Comparison of ENCODE assay signal across 10 cellular contexts in genomic region chrX:153921511-153922285, GRCh38. TPM values are rescaled to one million over a fixed set of nuclear protein-coding genes. Genes with fewer than 3 reads are reported as not detected.
DNase-seq lines count a peak whose midpoint lies in the region; ATAC-seq, FAIRE-seq and TF ChIP-seq lines count a peak whose summit lies in the region.
"Had no signal": no experiment of that assay in that cellular context is flagged by ENCODE, and none has a peak within 500 bp of the region (broad histone marks: within the 10 kb centered on the region; RNA-seq: fewer than 3 reads in every experiment).

No MANE protein-coding gene starts in this region.

- FAIRE-seq in HepG2 (lab: Jason Lieb, UNC): no peak

- in situ Hi-C loops in HepG2 (cut with HindIII; ENCODE audit: extremely low pct_ligation_motif_present, low pct_unique_long_range_greater_than_20kb): no loop called here

- H2AFZ ChIP-seq in HepG2 (ENCODE audit: low read length): no peak overlapping the region

- H3K36me3 ChIP-seq in left ventricle myocardium inferior (no peaks in the 10 kb centered on the region), WERI-Rb-1 (peaks cover 8% of the 10 kb centered on the region), HepG2 (replicated peaks in 1 of 2; ENCODE audit: control insufficient read depth in 1 of 2, insufficient read depth in 2 of 2, low read length in 2 of 2) (no peaks in the 10 kb centered on the region), uterus (no peaks in the 10 kb centered on the region)

- intact Hi-C loops in left ventricle myocardium inferior (cut with micrococcal nuclease): no loop called here
- intact Hi-C loops in left ventricle myocardium superior (cut with micrococcal nuclease): no loop called here
- intact Hi-C loops in HepG2 (cut with micrococcal nuclease; ENCODE audit: unreplicated experiment): no loop called here
- intact Hi-C loops in uterus (cut with DNase I; ENCODE audit: low total_unique reads): no loop called here

- TF ChIP-seq EP300 in HepG2 (IDR thresholded peaks at IDR 0.05; ENCODE audit: low read depth in 2 of 2, low read length in 2 of 2) (no peak), HepG2 (CRISPR knock-in tag; IDR thresholded peaks at IDR 0.05; ENCODE audit: borderline replicate concordance) (no peak)

- peak overlapping the region; percentile 97 for H3K27ac ChIP-seq in left ventricle myocardium inferior (replicated peaks)
- peak overlapping the region; percentile 92 for H3K27ac ChIP-seq in WERI-Rb-1
- H3K27ac ChIP-seq in HepG2 (ENCODE audit: extremely low read length, insufficient read depth, low read length): no peak overlapping the region
- H3K27ac ChIP-seq in uterus: peak overlapping the region; percentile 33 to 70

- DNase-seq in left ventricle myocardium inferior (no peak), left ventricle myocardium superior (no peak), WERI-Rb-1 (peak; percentile 85), HepG2 (ENCODE audit: low spot score) (no peak), uterus (peak in 1 of 2 donors; percentile 48), RPMI8226 (no peak), SW 1271 (lab: John Stamatoyannopoulos, UW) (no peak)
- DNase-seq in stimulated activated naive CD4-positive, alpha-beta T cell treated with Interleukin-2 at 50 U/mL for 16 hours (lab: John Stamatoyannopoulos, UW): no peak
- DNase-seq: SHP77 had no signal

- no peaks in the 10 kb centered on the region for H4K20me1 ChIP-seq in HepG2 (ENCODE audit: insufficient read depth, low read length)

- TF ChIP-seq POLR2A in HepG2 (IDR thresholded peaks at IDR 0.05; ENCODE audit: insufficient read depth in 1 of 2, low read depth in 2 of 2, low read length in 2 of 2) (no peak), uterus (IDR thresholded peaks at IDR 0.05) (no peak)

- no peak for ATAC-seq in left ventricle myocardium superior
- ATAC-seq in HepG2: peak; percentile 45
- ATAC-seq: left lobe of liver had no signal

- peak overlapping the region; percentile 23; the same call in 1 of the 2 replicates for H3K4me2 ChIP-seq in HepG2 (ENCODE audit: low read depth, low read length)

- H3K4me1 ChIP-seq in left ventricle myocardium inferior: peaks cover 52% of the 10 kb centered on the region
- peaks cover 50% of the 10 kb centered on the region for H3K4me1 ChIP-seq in HepG2 (ENCODE audit: insufficient read depth, low read length)
- H3K4me1 ChIP-seq in uterus: peaks cover 0 to 4% of the 10 kb centered on the region in 2 donors

- no peaks in the 10 kb centered on the region for H3K27me3 ChIP-seq in left ventricle myocardium inferior (ENCODE audit: low read depth)
- H3K27me3 ChIP-seq in WERI-Rb-1 (ENCODE audit: insufficient read depth, low read depth, severe bottlenecking): peaks cover 15% of the 10 kb centered on the region
- no peaks in the 10 kb centered on the region; a peak in 2 of 5 replicates for H3K27me3 ChIP-seq in HepG2 (ENCODE audit: control insufficient read depth in 1 of 2, insufficient read depth in 2 of 2, low read length in 2 of 2)
- no peaks in the 10 kb centered on the region for H3K27me3 ChIP-seq in uterus

- TF ChIP-seq RAD21 in HepG2 (CRISPR knock-in tag; IDR thresholded peaks at IDR 0.05): no peak

- POLR2A ChIA-PET in HepG2 (lab: Yijun Ruan, JAX): no interaction called here

- WGBS in HepG2 (ENCODE audit: low lambda C conversion rate): 20% methylated on average over 1 of the region's 36 CpGs

- no peaks in the 10 kb centered on the region for H3K9me3 ChIP-seq in left ventricle myocardium inferior (replicated peaks)
- H3K9me3 ChIP-seq in WERI-Rb-1 (ENCODE audit: severe bottlenecking): no peaks in the 10 kb centered on the region
- no peaks in the 10 kb centered on the region for H3K9me3 ChIP-seq in HepG2 (ENCODE audit: low read length)
- H3K9me3 ChIP-seq in uterus: no peaks in the 10 kb centered on the region

- CTCF ChIA-PET in HepG2 (lab: Yijun Ruan, JAX; ENCODE audit: low intra/inter-chr PET ratio, low total read pairs): interaction anchor here (4.4 kb wide), 1 partner anchor 25 kb away, joined by 29 read pairs; no protein-coding TSS in a partner anchor

- no TSS peak for BruUV-seq in HepG2 (replicated peaks; lab: Mats Ljungman, UMichigan)

- no peaks in the 10 kb centered on the region for H3K79me2 ChIP-seq in HepG2 (ENCODE audit: insufficient read depth, low read length)

- peak overlapping the region; percentile 43 for H3K4me3 ChIP-seq in left ventricle myocardium inferior
- peak overlapping the region; percentile 46 for H3K4me3 ChIP-seq in WERI-Rb-1 (ENCODE audit: low read depth, low read length)
- no peak overlapping the region for H3K4me3 ChIP-seq in HepG2 (replicated peaks in 1 of 3; ENCODE audit: insufficient read depth in 1 of 3, low read depth in 2 of 3, low read length in 3 of 3)
- peak overlapping the region in 1 of 2 donors; percentile 7 for H3K4me3 ChIP-seq in uterus

- TF ChIP-seq CTCF in left ventricle myocardium inferior (IDR thresholded peaks at IDR 0.05; ENCODE audit: borderline replicate concordance) (no peak), WERI-Rb-1 (IDR thresholded peaks at IDR 0.05; ENCODE audit: low read depth, low read length) (peak; percentile 1; the same call in 1 of the 2 replicates), HepG2 (CRISPR knock-in tag; IDR thresholded peaks at IDR 0.05) (no peak; the same call in 1 of the 2 replicates), uterus (IDR thresholded peaks at IDR 0.05) (no peak)

- no peak overlapping the region for H3K9ac ChIP-seq in HepG2 (ENCODE audit: insufficient read depth, low read depth, low read length)

RNA-seq across cellular contexts. Expression of gene ARHGAP4, which starts 4.4 kb away (rescaled TPM):
- 10.0 TPM for total RNA-seq in left ventricle myocardium inferior
- total RNA-seq in left ventricle myocardium superior: 10.0 TPM
- 0.64 TPM in 1 of 2 replicates, not detected in the other for total RNA-seq in HepG2 (2016; rRNA removed; fragmentation: Illumina TruSeq; extraction: Trizol)
- total RNA-seq in HepG2 (2016; cell fraction: cytosol; rRNA removed; fragmentation: Illumina TruSeq; extraction: Trizol; ENCODE audit: low read depth): not detected in 2 replicates
- 0.22 TPM in 1 of 2 replicates, not detected in the other for total RNA-seq in HepG2 (2016; cell fraction: insoluble cytoplasmic fraction; rRNA removed; fragmentation: Illumina TruSeq; extraction: Trizol)
- 0.28 TPM in 1 of 2 replicates, not detected in the other for total RNA-seq in HepG2 (2016; cell fraction: membrane; rRNA removed; fragmentation: Illumina TruSeq; extraction: Trizol)
- total RNA-seq in HepG2 (2016; cell fraction: nucleus; rRNA removed; fragmentation: Illumina TruSeq; extraction: Trizol): 0.41 TPM in 1 of 2 replicates, not detected in the other
- polyA plus RNA-seq in HepG2 (2011; rRNA removed): 0.57 and 1.1 TPM in 2 replicates
- polyA plus RNA-seq in HepG2 (2011; cell fraction: cytosol; rRNA removed): 0.10 and 0.19 TPM in 2 replicates
- 7.0 and 9.1 TPM in 2 replicates for polyA plus RNA-seq in HepG2 (2011; cell fraction: nucleus; rRNA removed)
- 0.35 and 0.59 TPM in 2 replicates for polyA plus RNA-seq in HepG2 (2012)
- not detected in 2 replicates for polyA plus RNA-seq in HepG2 (2016; cell fraction: cytosol; fragmentation: Illumina TruSeq; extraction: Trizol; ENCODE audit: low read depth)
- not detected in 2 replicates for polyA plus RNA-seq in HepG2 (2016; cell fraction: insoluble cytoplasmic fraction; fragmentation: Illumina TruSeq; extraction: Trizol; ENCODE audit: low read depth)
- polyA plus RNA-seq in HepG2 (2016; cell fraction: membrane; fragmentation: Illumina TruSeq; extraction: Trizol; ENCODE audit: low read depth): not detected in 2 replicates
- 0.64 and 1.9 TPM in 2 replicates for polyA plus RNA-seq in HepG2 (2016; cell fraction: nucleus; fragmentation: Illumina TruSeq; extraction: Trizol; ENCODE audit: insufficient read depth, low read depth)
- polyA minus RNA-seq in HepG2 (2011; rRNA and poly(A)+ RNA removed; ENCODE audit: low replicate concordance): 1.6 and 1.8 TPM in 2 replicates
- polyA minus RNA-seq in HepG2 (2011; cell fraction: cytosol; rRNA and poly(A)+ RNA removed): 1.1 TPM in 1 of 2 replicates, not detected in the other
- polyA minus RNA-seq in HepG2 (2011; cell fraction: nucleus; rRNA and poly(A)+ RNA removed): 1.2 and 2.8 TPM in 2 replicates
- total RNA-seq in uterus: 10 to 100 TPM in 2 of 4 donors, 1 to 10 TPM in 2; 5.1 to 28.3 (median 15.8) TPM

RNA-seq across cellular contexts. Expression of gene NAA10, which starts 13.1 kb away (rescaled TPM):
- total RNA-seq in left ventricle myocardium inferior: 67.1 TPM
- total RNA-seq in left ventricle myocardium superior: 72.2 TPM
- 51.1 and 51.7 TPM in 2 replicates for total RNA-seq in HepG2 (2016; rRNA removed; fragmentation: Illumina TruSeq; extraction: Trizol)
- total RNA-seq in HepG2 (2016; cell fraction: cytosol; rRNA removed; fragmentation: Illumina TruSeq; extraction: Trizol; ENCODE audit: low read depth): 55.8 and 62.5 TPM in 2 replicates
- 47.6 and 50.9 TPM in 2 replicates for total RNA-seq in HepG2 (2016; cell fraction: insoluble cytoplasmic fraction; rRNA removed; fragmentation: Illumina TruSeq; extraction: Trizol)
- total RNA-seq in HepG2 (2016; cell fraction: membrane; rRNA removed; fragmentation: Illumina TruSeq; extraction: Trizol): 52.1 and 59.2 TPM in 2 replicates
- total RNA-seq in HepG2 (2016; cell fraction: nucleus; rRNA removed; fragmentation: Illumina TruSeq; extraction: Trizol): 27.3 and 30.2 TPM in 2 replicates
- polyA plus RNA-seq in HepG2 (2011; rRNA removed): 49.1 and 49.2 TPM in 2 replicates
- polyA plus RNA-seq in HepG2 (2011; cell fraction: cytosol; rRNA removed): 61.9 and 80.7 TPM in 2 replicates
- polyA plus RNA-seq in HepG2 (2011; cell fraction: nucleus; rRNA removed): 84.9 and 98.2 TPM in 2 replicates
- 45.4 and 52.3 TPM in 2 replicates for polyA plus RNA-seq in HepG2 (2012)
- polyA plus RNA-seq in HepG2 (2016; cell fraction: cytosol; fragmentation: Illumina TruSeq; extraction: Trizol; ENCODE audit: low read depth): 168 and 195 TPM in 2 replicates
- polyA plus RNA-seq in HepG2 (2016; cell fraction: insoluble cytoplasmic fraction; fragmentation: Illumina TruSeq; extraction: Trizol; ENCODE audit: low read depth): 99.2 and 109 TPM in 2 replicates
- 92.8 and 108 TPM in 2 replicates for polyA plus RNA-seq in HepG2 (2016; cell fraction: membrane; fragmentation: Illumina TruSeq; extraction: Trizol; ENCODE audit: low read depth)
- polyA plus RNA-seq in HepG2 (2016; cell fraction: nucleus; fragmentation: Illumina TruSeq; extraction: Trizol; ENCODE audit: insufficient read depth, low read depth): 92.2 and 97.8 TPM in 2 replicates
- 30.3 and 98.8 TPM in 2 replicates for polyA minus RNA-seq in HepG2 (2011; rRNA and poly(A)+ RNA removed; ENCODE audit: low replicate concordance)
- 14.6 and 17.3 TPM in 2 replicates for polyA minus RNA-seq in HepG2 (2011; cell fraction: cytosol; rRNA and poly(A)+ RNA removed)
- polyA minus RNA-seq in HepG2 (2011; cell fraction: nucleus; rRNA and poly(A)+ RNA removed): 23.7 and 25.0 TPM in 2 replicates
- total RNA-seq in uterus: 100 to 1,000 TPM in 2 of 4 donors, 10 to 100 TPM in 2; 37.9 to 198 (median 109) TPM

RNA-seq across cellular contexts. Expression of gene AVPR2, which starts 17.2 kb away (rescaled TPM):
- total RNA-seq in left ventricle myocardium inferior (3.1 TPM), left ventricle myocardium superior (3.3 TPM), HepG2 (2016; rRNA removed; fragmentation: Illumina TruSeq; extraction: Trizol) (not detected in 2 replicates), uterus (1 to 10 TPM in 2 of 4 donors, under 1 TPM in 1, not detected in 1; 0.35 to 5.2 (median 4.4) TPM)
- not detected in 2 replicates for total RNA-seq in HepG2 (2016; cell fraction: cytosol; rRNA removed; fragmentation: Illumina TruSeq; extraction: Trizol; ENCODE audit: low read depth)
- not detected in 2 replicates for total RNA-seq in HepG2 (2016; cell fraction: insoluble cytoplasmic fraction; rRNA removed; fragmentation: Illumina TruSeq; extraction: Trizol)
- total RNA-seq in HepG2 (2016; cell fraction: membrane; rRNA removed; fragmentation: Illumina TruSeq; extraction: Trizol): not detected in 2 replicates
- not detected in 2 replicates for total RNA-seq in HepG2 (2016; cell fraction: nucleus; rRNA removed; fragmentation: Illumina TruSeq; extraction: Trizol)
- not detected in 2 replicates for polyA plus RNA-seq in HepG2 (2011; rRNA removed)
- not detected in 2 replicates for polyA plus RNA-seq in HepG2 (2011; cell fraction: cytosol; rRNA removed)
- not detected in 2 replicates for polyA plus RNA-seq in HepG2 (2011; cell fraction: nucleus; rRNA removed)
- polyA plus RNA-seq in HepG2 (2012): not detected in 2 replicates
- not detected in 2 replicates for polyA plus RNA-seq in HepG2 (2016; cell fraction: cytosol; fragmentation: Illumina TruSeq; extraction: Trizol; ENCODE audit: low read depth)
- not detected in 2 replicates for polyA plus RNA-seq in HepG2 (2016; cell fraction: insoluble cytoplasmic fraction; fragmentation: Illumina TruSeq; extraction: Trizol; ENCODE audit: low read depth)
- polyA plus RNA-seq in HepG2 (2016; cell fraction: membrane; fragmentation: Illumina TruSeq; extraction: Trizol; ENCODE audit: low read depth): not detected in 2 replicates
- polyA plus RNA-seq in HepG2 (2016; cell fraction: nucleus; fragmentation: Illumina TruSeq; extraction: Trizol; ENCODE audit: insufficient read depth, low read depth): not detected in 2 replicates
- 0.18 and 0.87 TPM in 2 replicates for polyA minus RNA-seq in HepG2 (2011; rRNA and poly(A)+ RNA removed; ENCODE audit: low replicate concordance)
- polyA minus RNA-seq in HepG2 (2011; cell fraction: cytosol; rRNA and poly(A)+ RNA removed): not detected in 2 replicates
- not detected in 2 replicates for polyA minus RNA-seq in HepG2 (2011; cell fraction: nucleus; rRNA and poly(A)+ RNA removed)
- total RNA-seq: left lobe of liver had no signal

RNA-seq across cellular contexts. Expression of gene RENBP, which starts 22.7 kb away (rescaled TPM):
- total RNA-seq in left ventricle myocardium inferior: 7.5 TPM
- 8.9 TPM for total RNA-seq in left ventricle myocardium superior
- total RNA-seq in HepG2 (2016; rRNA removed; fragmentation: Illumina TruSeq; extraction: Trizol): 0.77 and 1.4 TPM in 2 replicates
- not detected in 2 replicates for total RNA-seq in HepG2 (2016; cell fraction: cytosol; rRNA removed; fragmentation: Illumina TruSeq; extraction: Trizol; ENCODE audit: low read depth)
- 0.48 and 1.3 TPM in 2 replicates for total RNA-seq in HepG2 (2016; cell fraction: insoluble cytoplasmic fraction; rRNA removed; fragmentation: Illumina TruSeq; extraction: Trizol)
- total RNA-seq in HepG2 (2016; cell fraction: membrane; rRNA removed; fragmentation: Illumina TruSeq; extraction: Trizol): 0.31 and 0.34 TPM in 2 replicates
- total RNA-seq in HepG2 (2016; cell fraction: nucleus; rRNA removed; fragmentation: Illumina TruSeq; extraction: Trizol): 0.78 and 1.4 TPM in 2 replicates
- 2.0 and 2.6 TPM in 2 replicates for polyA plus RNA-seq in HepG2 (2011; rRNA removed)
- polyA plus RNA-seq in HepG2 (2011; cell fraction: cytosol; rRNA removed): 2.7 and 3.2 TPM in 2 replicates
- 7.0 and 9.2 TPM in 2 replicates for polyA plus RNA-seq in HepG2 (2011; cell fraction: nucleus; rRNA removed)
- 1.5 and 2.1 TPM in 2 replicates for polyA plus RNA-seq in HepG2 (2012)
- polyA plus RNA-seq in HepG2 (2016; cell fraction: cytosol; fragmentation: Illumina TruSeq; extraction: Trizol; ENCODE audit: low read depth): 0.29 and 0.48 TPM in 2 replicates
- 0.72 and 1.8 TPM in 2 replicates for polyA plus RNA-seq in HepG2 (2016; cell fraction: insoluble cytoplasmic fraction; fragmentation: Illumina TruSeq; extraction: Trizol; ENCODE audit: low read depth)
- polyA plus RNA-seq in HepG2 (2016; cell fraction: membrane; fragmentation: Illumina TruSeq; extraction: Trizol; ENCODE audit: low read depth): 0.16 and 0.45 TPM in 2 replicates
- polyA plus RNA-seq in HepG2 (2016; cell fraction: nucleus; fragmentation: Illumina TruSeq; extraction: Trizol; ENCODE audit: insufficient read depth, low read depth): 0.89 and 1.6 TPM in 2 replicates
- 3.3 TPM in 1 of 2 replicates, not detected in the other for polyA minus RNA-seq in HepG2 (2011; rRNA and poly(A)+ RNA removed; ENCODE audit: low replicate concordance)
- polyA minus RNA-seq in HepG2 (2011; cell fraction: cytosol; rRNA and poly(A)+ RNA removed): 0.53 and 1.5 TPM in 2 replicates
- 1.6 and 1.7 TPM in 2 replicates for polyA minus RNA-seq in HepG2 (2011; cell fraction: nucleus; rRNA and poly(A)+ RNA removed)
- total RNA-seq in uterus: 1 to 10 TPM in 3 of 4 donors, under 1 TPM in 1; 0.77 to 5.9 (median 2.6) TPM

RNA-seq across cellular contexts. Expression of gene L1CAM, which starts 35.7 kb away (rescaled TPM):
- 4.0 TPM for total RNA-seq in left ventricle myocardium inferior
- total RNA-seq in left ventricle myocardium superior: 4.8 TPM
- 1.1 and 1.4 TPM in 2 replicates for total RNA-seq in HepG2 (2016; rRNA removed; fragmentation: Illumina TruSeq; extraction: Trizol)
- 0.18 and 0.30 TPM in 2 replicates for total RNA-seq in HepG2 (2016; cell fraction: cytosol; rRNA removed; fragmentation: Illumina TruSeq; extraction: Trizol; ENCODE audit: low read depth)
- total RNA-seq in HepG2 (2016; cell fraction: insoluble cytoplasmic fraction; rRNA removed; fragmentation: Illumina TruSeq; extraction: Trizol): 0.74 and 1.1 TPM in 2 replicates
- total RNA-seq in HepG2 (2016; cell fraction: membrane; rRNA removed; fragmentation: Illumina TruSeq; extraction: Trizol): 0.59 and 0.74 TPM in 2 replicates
- total RNA-seq in HepG2 (2016; cell fraction: nucleus; rRNA removed; fragmentation: Illumina TruSeq; extraction: Trizol): 2.9 and 3.0 TPM in 2 replicates
- 2.0 and 5.0 TPM in 2 replicates for polyA plus RNA-seq in HepG2 (2011; rRNA removed)
- polyA plus RNA-seq in HepG2 (2011; cell fraction: cytosol; rRNA removed): 2.5 TPM in 2 replicates
- 15.9 and 17.0 TPM in 2 replicates for polyA plus RNA-seq in HepG2 (2011; cell fraction: nucleus; rRNA removed)
- 1.8 and 5.5 TPM in 2 replicates for polyA plus RNA-seq in HepG2 (2012)
- 0.24 TPM in 2 replicates for polyA plus RNA-seq in HepG2 (2016; cell fraction: cytosol; fragmentation: Illumina TruSeq; extraction: Trizol; ENCODE audit: low read depth)
- 0.83 and 1.4 TPM in 2 replicates for polyA plus RNA-seq in HepG2 (2016; cell fraction: insoluble cytoplasmic fraction; fragmentation: Illumina TruSeq; extraction: Trizol; ENCODE audit: low read depth)
- polyA plus RNA-seq in HepG2 (2016; cell fraction: membrane; fragmentation: Illumina TruSeq; extraction: Trizol; ENCODE audit: low read depth): 0.46 and 0.98 TPM in 2 replicates
- polyA plus RNA-seq in HepG2 (2016; cell fraction: nucleus; fragmentation: Illumina TruSeq; extraction: Trizol; ENCODE audit: insufficient read depth, low read depth): 6.9 and 8.1 TPM in 2 replicates
- polyA minus RNA-seq in HepG2 (2011; rRNA and poly(A)+ RNA removed; ENCODE audit: low replicate concordance): 14.7 and 119 TPM in 2 replicates
- polyA minus RNA-seq in HepG2 (2011; cell fraction: cytosol; rRNA and poly(A)+ RNA removed): 4.0 and 7.3 TPM in 2 replicates
- 4.6 and 6.8 TPM in 2 replicates for polyA minus RNA-seq in HepG2 (2011; cell fraction: nucleus; rRNA and poly(A)+ RNA removed)
- 1 to 10 TPM in 2 of 4 donors, under 1 TPM in 1, not detected in 1; 0.26 to 5.1 (median 2.8) TPM for total RNA-seq in uterus

Comparison
In these comparisons a context has a peak if more than half of its experiments do, and no peak if none do; other contexts are left out.
1. H3K4me3 ChIP-seq: peak in left ventricle myocardium inferior (single experiment) and WERI-Rb-1 (single experiment); none in HepG2 (0 of 3).